8 cellular contexts compared by ENCODE assay signal in genomic region chr22:50293441-50294318, GRCh38. TPM values are rescaled to one million over a fixed set of nuclear protein-coding genes. Genes with fewer than 3 reads are reported as not detected.
DNase-seq lines count a peak whose midpoint lies in the region; ATAC-seq, FAIRE-seq and TF ChIP-seq lines count a peak whose summit lies in the region.

No MANE protein-coding gene starts in this region.

- H2AFZ ChIP-seq in GM12878 (ENCODE audit: control insufficient read depth, low read depth, low read length) = no peak overlapping the region

- H3K4me1 Mint-ChIP-seq in activated CD4-positive, alpha-beta memory T cell treated with anti-CD3 and anti-CD28 coated beads, Interleukin-2, amount 10 ng/mL, durations not matched to agents 7 days and 5 days = peaks cover 10% of the 10 kb centered on the region
- H3K4me1 Mint-ChIP-seq in activated CD4-positive, alpha-beta memory T cell treated with anti-CD3 and anti-CD28 coated beads for 36 hours (ENCODE audit: low read depth) = peaks cover 3% of the 10 kb centered on the region
- H3K4me1 Mint-ChIP-seq in stimulated activated naive CD8-positive, alpha-beta T cell treated with anti-CD3 and anti-CD28 coated beads, Interleukin-15, Interleukin-2, amounts not matched to agents 100 ng/mL and 50 ng/mL, for 24 hours (ENCODE audit: low read depth) = peaks cover 18% of the 10 kb centered on the region

- peak overlapping the region; percentile 40 for H3K4me2 ChIP-seq in GM12878 (ENCODE audit: control insufficient read depth, insufficient read depth)

- H3K9me3 ChIP-seq in GM12878 (replicated peaks; ENCODE audit: control insufficient read depth, insufficient read depth, low read length) = no peaks in the 10 kb centered on the region

- SMC1A ChIA-PET in GM12878 (lab: Charles Lee; ENCODE audit: uncharacterized antibody, unreplicated experiment) = interaction anchor here (2.9 kb wide), 1 partner anchor 11 kb away, joined by 21 read pairs; no protein-coding TSS in a partner anchor

- peaks cover 58% of the 10 kb centered on the region for H3K79me2 ChIP-seq in GM12878 (ENCODE audit: control insufficient read depth, insufficient read depth, low read length)

- no peak overlapping the region for H3K27ac Mint-ChIP-seq in activated CD4-positive, alpha-beta memory T cell treated with anti-CD3 and anti-CD28 coated beads, Interleukin-2, amount 10 ng/mL, durations not matched to agents 7 days and 5 days
- H3K27ac Mint-ChIP-seq in activated CD4-positive, alpha-beta memory T cell treated with anti-CD3 and anti-CD28 coated beads for 36 hours = no peak overlapping the region
- peak overlapping the region; percentile 21 for H3K27ac Mint-ChIP-seq in stimulated activated naive CD8-positive, alpha-beta T cell treated with anti-CD3 and anti-CD28 coated beads, Interleukin-15, Interleukin-2, amounts not matched to agents 100 ng/mL and 50 ng/mL, for 24 hours

- WGBS in GM12878 (ENCODE audit: insufficient coverage, insufficient replicate concordance, low lambda C conversion rate, missing lambda C conversion rate) = 31% methylated on average over 18 of the region's 42 CpGs

- peak overlapping the region; percentile 70; the same call in 1 of the 2 replicates for H3K27ac ChIP-seq in GM12878 (ENCODE audit: control insufficient read depth, insufficient read depth)

- H3K9ac ChIP-seq in GM12878 (ENCODE audit: control insufficient read depth, insufficient read depth, low read length) = peak overlapping the region; percentile 34; the same call in 1 of the 2 replicates

- RAD21 ChIA-PET in GM12878 (lab: Charles Lee; ENCODE audit: unreplicated experiment) = interaction anchor here (1.4 to 2.8 kb wide), 3 partner anchors 9 to 17 kb away, joined by 4 to 10 read pairs (median 5); no protein-coding TSS in a partner anchor

- H3K36me3 ChIP-seq in GM12878 (ENCODE audit: control insufficient read depth in 2 of 2, insufficient read depth in 2 of 2, low read length in 1 of 2) = peaks cover 10 to 29% of the 10 kb centered on the region in 2 experiments; a peak in 3 of 4 replicates

- H3K4me3 Mint-ChIP-seq in activated CD4-positive, alpha-beta memory T cell treated with anti-CD3 and anti-CD28 coated beads, Interleukin-2, amount 10 ng/mL, durations not matched to agents 7 days and 5 days = peak overlapping the region; percentile 24
- no peak overlapping the region for H3K4me3 Mint-ChIP-seq in activated CD4-positive, alpha-beta memory T cell treated with anti-CD3 and anti-CD28 coated beads for 36 hours
- H3K4me3 Mint-ChIP-seq in stimulated activated naive CD8-positive, alpha-beta T cell treated with anti-CD3 and anti-CD28 coated beads, Interleukin-15, Interleukin-2, amounts not matched to agents 100 ng/mL and 50 ng/mL, for 24 hours = peak overlapping the region; percentile 60

- in situ Hi-C loops in GM12878 (cut with MboI) = no loop called here

- FAIRE-seq in GM12878 (lab: Jason Lieb, UNC) = no peak

- no TSS peak for BruUV-seq in GM12878 (replicated peaks; lab: Mats Ljungman, UMichigan)

- TF ChIP-seq RAD21 in GM12878 (IDR thresholded peaks at IDR 0.05; ENCODE audit: insufficient read depth, low read depth, low read length) = no peak

- CTCF ChIA-PET in activated CD4-positive, alpha-beta memory T cell treated with anti-CD3 and anti-CD28 coated beads, Interleukin-2, amount 10 ng/mL, durations not matched to agents 7 days and 5 days (lab: Charles Lee) = interaction anchor here (1.5 kb wide), 1 partner anchor 11 kb away, joined by 3 read pairs; no protein-coding TSS in a partner anchor
- CTCF ChIA-PET in activated CD4-positive, alpha-beta memory T cell treated with anti-CD3 and anti-CD28 coated beads for 36 hours (lab: Charles Lee) = interaction anchor here (0.9 to 1.0 kb wide), 2 partner anchors 17 to 55 kb away, joined by 3 to 5 read pairs; no protein-coding TSS in a partner anchor
- CTCF ChIA-PET in GM12878 (lab: Yijun Ruan, JAX) = interaction anchor here (0.6 to 2.5 kb wide), 7 partner anchors 9 to 176 kb away, joined by 3 to 12 read pairs (median 4); no protein-coding TSS in a partner anchor

- no peak for DNase-seq in activated CD4-positive, alpha-beta memory T cell treated with anti-CD3 and anti-CD28 coated beads, Interleukin-2, amount 10 ng/mL, durations not matched to agents 7 days and 5 days
- DNase-seq in activated CD4-positive, alpha-beta memory T cell treated with anti-CD3 and anti-CD28 coated beads for 36 hours = no peak
- DNase-seq in GM12878 (ENCODE audit: low read depth, low spot score) (no peak), iris pigment epithelial cell (ENCODE audit: low read depth) (peak; percentile 69), GOT3 (lab: John Stamatoyannopoulos, UW) (no peak)

- H3K9me3 Mint-ChIP-seq in activated CD4-positive, alpha-beta memory T cell treated with anti-CD3 and anti-CD28 coated beads, Interleukin-2, amount 10 ng/mL, durations not matched to agents 7 days and 5 days = no peaks in the 10 kb centered on the region
- no peaks in the 10 kb centered on the region for H3K9me3 Mint-ChIP-seq in activated CD4-positive, alpha-beta memory T cell treated with anti-CD3 and anti-CD28 coated beads for 36 hours
- H3K9me3 Mint-ChIP-seq in stimulated activated naive CD8-positive, alpha-beta T cell treated with anti-CD3 and anti-CD28 coated beads, Interleukin-15, Interleukin-2, amounts not matched to agents 100 ng/mL and 50 ng/mL, for 24 hours = no peaks in the 10 kb centered on the region

- H3K27me3 Mint-ChIP-seq in activated CD4-positive, alpha-beta memory T cell treated with anti-CD3 and anti-CD28 coated beads, Interleukin-2, amount 10 ng/mL, durations not matched to agents 7 days and 5 days = peaks cover 9% of the 10 kb centered on the region
- peaks cover 19% of the 10 kb centered on the region for H3K27me3 Mint-ChIP-seq in activated CD4-positive, alpha-beta memory T cell treated with anti-CD3 and anti-CD28 coated beads for 36 hours
- peaks cover 9% of the 10 kb centered on the region for H3K27me3 Mint-ChIP-seq in stimulated activated naive CD8-positive, alpha-beta T cell treated with anti-CD3 and anti-CD28 coated beads, Interleukin-15, Interleukin-2, amounts not matched to agents 100 ng/mL and 50 ng/mL, for 24 hours

- POLR2A ChIA-PET in activated CD4-positive, alpha-beta memory T cell treated with anti-CD3 and anti-CD28 coated beads, Interleukin-2, amount 10 ng/mL, durations not matched to agents 7 days and 5 days (lab: Charles Lee) = interaction anchor here (0.8 to 1.5 kb wide), 5 partner anchors 12 to 48 kb away, joined by 3 to 4 read pairs (median 3); no protein-coding TSS in a partner anchor
- POLR2A ChIA-PET in activated CD4-positive, alpha-beta memory T cell treated with anti-CD3 and anti-CD28 coated beads for 36 hours (lab: Charles Lee) = no interaction called here
- POLR2A ChIA-PET in GM12878 (lab: Charles Lee) = interaction anchor here (0.9 to 3.7 kb wide), 4 partner anchors 8 to 33 kb away, joined by 3 to 22 read pairs (median 3); partner anchors contain the start of gene DENND6B

- TF ChIP-seq CTCF in GM12878 (IDR thresholded peaks at IDR 0.05 in 2 of 3, conservative IDR thresholded peaks at IDR 0.05 in 1 of 3; ENCODE audit: control insufficient read depth in 2 of 3, extremely low read depth in 1 of 3, insufficient read depth in 1 of 3, low read depth in 3 of 3, low read length in 3 of 3) = no peak

- intact Hi-C loops in activated CD4-positive, alpha-beta memory T cell treated with anti-CD3 and anti-CD28 coated beads for 36 hours (cut with micrococcal nuclease) = no loop called here
- intact Hi-C loops in GM12878 (cut with micrococcal nuclease; ENCODE audit: unreplicated experiment) = no loop called here

- no peaks in the 10 kb centered on the region for H3K36me3 Mint-ChIP-seq in activated CD4-positive, alpha-beta memory T cell treated with anti-CD3 and anti-CD28 coated beads, Interleukin-2, amount 10 ng/mL, durations not matched to agents 7 days and 5 days (ENCODE audit: low read depth)
- no peaks in the 10 kb centered on the region for H3K36me3 Mint-ChIP-seq in activated CD4-positive, alpha-beta memory T cell treated with anti-CD3 and anti-CD28 coated beads for 36 hours
- H3K36me3 Mint-ChIP-seq in stimulated activated naive CD8-positive, alpha-beta T cell treated with anti-CD3 and anti-CD28 coated beads, Interleukin-15, Interleukin-2, amounts not matched to agents 100 ng/mL and 50 ng/mL, for 24 hours (ENCODE audit: low read depth) = no peaks in the 10 kb centered on the region

- ATAC-seq in GM12878 (peak; percentile 33), GM19463 (IDR thresholded peaks at IDR 0.05; ENCODE audit: unreplicated experiment) (no peak), GM21737 (IDR thresholded peaks at IDR 0.05; ENCODE audit: unreplicated experiment) (no peak)

- no peaks in the 10 kb centered on the region; the same call in none of the 2 replicates for H4K20me1 ChIP-seq in GM12878 (ENCODE audit: control insufficient read depth, insufficient read depth)

- peak overlapping the region; percentile 19; the same call in 1 of the 2 replicates for H3K4me3 ChIP-seq in GM12878

- no peaks in the 10 kb centered on the region for H3K27me3 ChIP-seq in GM12878 (replicated peaks in 1 of 2; ENCODE audit: control insufficient read depth in 2 of 2, insufficient read depth in 2 of 2, low read length in 1 of 2)

- no peak for TF ChIP-seq EP300 in GM12878 (IDR thresholded peaks at IDR 0.05; ENCODE audit: borderline replicate concordance in 1 of 2, control insufficient read depth in 1 of 2, low read depth in 2 of 2, low read length in 2 of 2)

- peak; percentile 32; the same call in 1 of the 2 replicates for TF ChIP-seq POLR2A in GM12878 (IDR thresholded peaks at IDR 0.05; ENCODE audit: low read depth, low read length)

- peaks cover 27% of the 10 kb centered on the region for H3K4me1 ChIP-seq in GM12878 (ENCODE audit: control insufficient read depth, insufficient read depth, low read length)

RNA-seq across cellular contexts. Expression of gene PLXNB2, which starts 13.8 kb away (rescaled TPM):
- total RNA-seq in activated CD4-positive, alpha-beta memory T cell treated with anti-CD3 and anti-CD28 coated beads, Interleukin-2, amount 10 ng/mL, durations not matched to agents 7 days and 5 days = 10 to 100 TPM; 21.5 to 23.5 TPM
- 1 to 10 TPM; 6.3 to 8.3 TPM for total RNA-seq in activated CD4-positive, alpha-beta memory T cell treated with anti-CD3 and anti-CD28 coated beads for 36 hours
- 180 and 204 TPM in 2 replicates for total RNA-seq in GM12878 (2013; cell fraction: nucleolus; rRNA removed)
- total RNA-seq in GM12878 (2014; rRNA removed) (32.6 and 42.0 TPM in 2 replicates), GM12878 (2014; rRNA removed; fragmentation: Illumina TruSeq; extraction: Trizol) (19.8 and 21.8 TPM in 2 replicates), GM12878 (2021) (133 and 134 TPM in 2 replicates)
- 25.4 TPM for polyA plus RNA-seq in GM12878 (2011; ENCODE audit: low read depth)
- polyA plus RNA-seq in GM12878 (2011; rRNA removed) (19.9 and 41.8 TPM in 2 replicates), GM12878 (2014; fragmentation: Illumina TruSeq; extraction: Trizol) (6.3 and 23.5 TPM in 2 replicates), GM12878 (2014; fragmentation: Nextera tagmentation; extraction: Ambion mirVana) (1 to 10 TPM in 1 of 2 experiments, under 1 TPM in 1; 0.68 to 4.5 TPM), GM12878 (2014; rRNA removed) (65.4 and 84.9 TPM in 2 replicates), GM12878 (2016; fragmentation: Nextera tagmentation; extraction: Ambion mirVana) (10 to 100 TPM; 69.3 to 80.0 TPM)
- polyA plus RNA-seq in GM12878 (2011; cell fraction: cytosol; rRNA removed) = 57.3 and 73.0 TPM in 2 replicates
- polyA plus RNA-seq in GM12878 (2011; cell fraction: nucleus; rRNA removed) = 319 and 335 TPM in 2 replicates
- polyA plus RNA-seq in GM12878 (2012) = 53.9 and 72.5 TPM in 2 replicates
- polyA minus RNA-seq in GM12878 (2011; rRNA and poly(A)+ RNA removed) = 52.2 and 84.0 TPM in 2 replicates
- 54.8 and 57.2 TPM in 2 replicates for polyA minus RNA-seq in GM12878 (2011; cell fraction: cytosol; rRNA and poly(A)+ RNA removed)
- polyA minus RNA-seq in GM12878 (2011; cell fraction: nucleus; rRNA and poly(A)+ RNA removed) = 57.8 and 74.9 TPM in 2 replicates

RNA-seq across cellular contexts. Expression of gene MAPK11, which starts 23.5 kb away (rescaled TPM):
- 10 to 100 TPM; 13.4 to 14.2 TPM for total RNA-seq in activated CD4-positive, alpha-beta memory T cell treated with anti-CD3 and anti-CD28 coated beads, Interleukin-2, amount 10 ng/mL, durations not matched to agents 7 days and 5 days
- total RNA-seq in activated CD4-positive, alpha-beta memory T cell treated with anti-CD3 and anti-CD28 coated beads for 36 hours = 10 to 100 TPM; 23.1 to 24.6 TPM
- total RNA-seq in GM12878 (2013; cell fraction: nucleolus; rRNA removed) = 5.1 and 5.8 TPM in 2 replicates
- total RNA-seq in GM12878 (2014; rRNA removed) (9.4 and 10.0 TPM in 2 replicates), GM12878 (2014; rRNA removed; fragmentation: Illumina TruSeq; extraction: Trizol) (3.8 and 4.0 TPM in 2 replicates), GM12878 (2021) (10.8 and 12.8 TPM in 2 replicates)
- polyA plus RNA-seq in GM12878 (2011; ENCODE audit: low read depth) = 2.6 TPM
- polyA plus RNA-seq in GM12878 (2011; rRNA removed) (2.5 and 6.2 TPM in 2 replicates), GM12878 (2014; fragmentation: Illumina TruSeq; extraction: Trizol) (1.4 and 3.7 TPM in 2 replicates), GM12878 (2014; fragmentation: Nextera tagmentation; extraction: Ambion mirVana) (under 1 TPM; 0.05 to 0.16 TPM), GM12878 (2014; rRNA removed) (11.6 and 14.0 TPM in 2 replicates), GM12878 (2016; fragmentation: Nextera tagmentation; extraction: Ambion mirVana) (under 1 TPM; 0.44 to 0.58 TPM)
- polyA plus RNA-seq in GM12878 (2011; cell fraction: cytosol; rRNA removed) = 5.7 and 9.1 TPM in 2 replicates
- polyA plus RNA-seq in GM12878 (2011; cell fraction: nucleus; rRNA removed) = 33.9 and 40.9 TPM in 2 replicates
- polyA plus RNA-seq in GM12878 (2012) = 6.6 and 7.4 TPM in 2 replicates
- 3.4 and 6.0 TPM in 2 replicates for polyA minus RNA-seq in GM12878 (2011; rRNA and poly(A)+ RNA removed)
- 2.1 and 3.0 TPM in 2 replicates for polyA minus RNA-seq in GM12878 (2011; cell fraction: cytosol; rRNA and poly(A)+ RNA removed)
- 2.9 and 3.2 TPM in 2 replicates for polyA minus RNA-seq in GM12878 (2011; cell fraction: nucleus; rRNA and poly(A)+ RNA removed)

RNA-seq across cellular contexts. Expression of gene MAPK12, which starts 32.2 kb away (rescaled TPM):
- 1 to 10 TPM; 4.8 to 5.8 TPM for total RNA-seq in activated CD4-positive, alpha-beta memory T cell treated with anti-CD3 and anti-CD28 coated beads, Interleukin-2, amount 10 ng/mL, durations not matched to agents 7 days and 5 days
- 1 to 10 TPM; 9.1 to 9.7 TPM for total RNA-seq in activated CD4-positive, alpha-beta memory T cell treated with anti-CD3 and anti-CD28 coated beads for 36 hours
- 54.9 and 65.7 TPM in 2 replicates for total RNA-seq in GM12878 (2013; cell fraction: nucleolus; rRNA removed)
- total RNA-seq in GM12878 (2014; rRNA removed) (22.8 and 23.0 TPM in 2 replicates), GM12878 (2014; rRNA removed; fragmentation: Illumina TruSeq; extraction: Trizol) (14.5 and 16.5 TPM in 2 replicates), GM12878 (2021) (34.0 and 38.9 TPM in 2 replicates)
- 6.8 TPM for polyA plus RNA-seq in GM12878 (2011; ENCODE audit: low read depth)
- polyA plus RNA-seq in GM12878 (2011; rRNA removed) (7.5 and 16.1 TPM in 2 replicates), GM12878 (2014; fragmentation: Illumina TruSeq; extraction: Trizol) (3.6 and 16.1 TPM in 2 replicates), GM12878 (2014; fragmentation: Nextera tagmentation; extraction: Ambion mirVana) (1 to 10 TPM; 1.1 to 3.8 TPM), GM12878 (2014; rRNA removed) (32.0 and 33.2 TPM in 2 replicates), GM12878 (2016; fragmentation: Nextera tagmentation; extraction: Ambion mirVana) (10 to 100 TPM in 1 of 2 experiments, 1 to 10 TPM in 1; 9.5 to 17.1 TPM)
- 22.6 and 27.5 TPM in 2 replicates for polyA plus RNA-seq in GM12878 (2011; cell fraction: cytosol; rRNA removed)
- polyA plus RNA-seq in GM12878 (2011; cell fraction: nucleus; rRNA removed) = 130 and 145 TPM in 2 replicates
- 15.0 and 21.3 TPM in 2 replicates for polyA plus RNA-seq in GM12878 (2012)
- polyA minus RNA-seq in GM12878 (2011; rRNA and poly(A)+ RNA removed) = 12.6 and 18.3 TPM in 2 replicates
- 7.8 and 10.4 TPM in 2 replicates for polyA minus RNA-seq in GM12878 (2011; cell fraction: cytosol; rRNA and poly(A)+ RNA removed)
- 25.1 and 35.3 TPM in 2 replicates for polyA minus RNA-seq in GM12878 (2011; cell fraction: nucleus; rRNA and poly(A)+ RNA removed)

RNA-seq across cellular contexts. Expression of gene DENND6B, which starts 33.1 kb away (rescaled TPM):
- total RNA-seq in activated CD4-positive, alpha-beta memory T cell treated with anti-CD3 and anti-CD28 coated beads, Interleukin-2, amount 10 ng/mL, durations not matched to agents 7 days and 5 days = 1 to 10 TPM; 5.0 to 5.6 TPM
- 1 to 10 TPM; 3.5 to 3.6 TPM for total RNA-seq in activated CD4-positive, alpha-beta memory T cell treated with anti-CD3 and anti-CD28 coated beads for 36 hours
- total RNA-seq in GM12878 (2013; cell fraction: nucleolus; rRNA removed) = 8.0 and 8.7 TPM in 2 replicates
- 8.3 and 9.1 TPM in 2 replicates for total RNA-seq in GM12878 (2014; rRNA removed)
- 3.2 and 3.6 TPM in 2 replicates for total RNA-seq in GM12878 (2014; rRNA removed; fragmentation: Illumina TruSeq; extraction: Trizol)
- 11.2 TPM in 2 replicates for total RNA-seq in GM12878 (2021)
- 4.0 TPM for polyA plus RNA-seq in GM12878 (2011; ENCODE audit: low read depth)
- 1.6 and 2.9 TPM in 2 replicates for polyA plus RNA-seq in GM12878 (2011; rRNA removed)
- 5.7 and 6.5 TPM in 2 replicates for polyA plus RNA-seq in GM12878 (2011; cell fraction: cytosol; rRNA removed)
- polyA plus RNA-seq in GM12878 (2011; cell fraction: nucleus; rRNA removed) = 19.6 and 20.1 TPM in 2 replicates
- polyA plus RNA-seq in GM12878 (2012) = 15.7 and 17.4 TPM in 2 replicates
- polyA plus RNA-seq in GM12878 (2014; fragmentation: Illumina TruSeq; extraction: Trizol) = 0.73 and 3.1 TPM in 2 replicates
- polyA plus RNA-seq in GM12878 (2014; fragmentation: Nextera tagmentation; extraction: Ambion mirVana) = 1 to 10 TPM in 1 of 2 experiments, under 1 TPM in 1; 0.72 to 2.3 TPM
- polyA plus RNA-seq in GM12878 (2014; rRNA removed) = 11.3 and 13.0 TPM in 2 replicates
- polyA plus RNA-seq in GM12878 (2016; fragmentation: Nextera tagmentation; extraction: Ambion mirVana) = 10 to 100 TPM in 1 of 2 experiments, 1 to 10 TPM in 1; 8.9 to 10.3 TPM
- polyA minus RNA-seq in GM12878 (2011; rRNA and poly(A)+ RNA removed) = 1.8 and 5.0 TPM in 2 replicates
- polyA minus RNA-seq in GM12878 (2011; cell fraction: cytosol; rRNA and poly(A)+ RNA removed) = 2.1 TPM in 2 replicates
- polyA minus RNA-seq in GM12878 (2011; cell fraction: nucleus; rRNA and poly(A)+ RNA removed) = 4.0 and 5.3 TPM in 2 replicates

RNA-seq across cellular contexts. Expression of gene HDAC10, which starts 42.6 kb away (rescaled TPM):
- 10 to 100 TPM; 83.7 to 90.0 TPM for total RNA-seq in activated CD4-positive, alpha-beta memory T cell treated with anti-CD3 and anti-CD28 coated beads, Interleukin-2, amount 10 ng/mL, durations not matched to agents 7 days and 5 days
- 10 to 100 TPM; 46.1 to 47.6 TPM for total RNA-seq in activated CD4-positive, alpha-beta memory T cell treated with anti-CD3 and anti-CD28 coated beads for 36 hours
- 111 and 138 TPM in 2 replicates for total RNA-seq in GM12878 (2013; cell fraction: nucleolus; rRNA removed)
- total RNA-seq in GM12878 (2014; rRNA removed) = 13.8 and 20.5 TPM in 2 replicates
- 3.9 and 5.1 TPM in 2 replicates for total RNA-seq in GM12878 (2014; rRNA removed; fragmentation: Illumina TruSeq; extraction: Trizol)
- total RNA-seq in GM12878 (2021) = 42.4 and 48.6 TPM in 2 replicates
- 19.5 TPM for polyA plus RNA-seq in GM12878 (2011; ENCODE audit: low read depth)
- polyA plus RNA-seq in GM12878 (2011; rRNA removed) = 4.4 and 7.9 TPM in 2 replicates
- 6.1 and 11.1 TPM in 2 replicates for polyA plus RNA-seq in GM12878 (2011; cell fraction: cytosol; rRNA removed)
- 298 and 323 TPM in 2 replicates for polyA plus RNA-seq in GM12878 (2011; cell fraction: nucleus; rRNA removed)
- 62.3 and 69.8 TPM in 2 replicates for polyA plus RNA-seq in GM12878 (2012)
- polyA plus RNA-seq in GM12878 (2014; fragmentation: Illumina TruSeq; extraction: Trizol) = 1.2 and 4.3 TPM in 2 replicates
- polyA plus RNA-seq in GM12878 (2014; fragmentation: Nextera tagmentation; extraction: Ambion mirVana) = under 1 TPM; 0.26 to 0.51 TPM
- polyA plus RNA-seq in GM12878 (2014; rRNA removed) = 42.3 and 51.7 TPM in 2 replicates
- polyA plus RNA-seq in GM12878 (2016; fragmentation: Nextera tagmentation; extraction: Ambion mirVana) = 1 to 10 TPM; 4.5 to 5.0 TPM
- polyA minus RNA-seq in GM12878 (2011; rRNA and poly(A)+ RNA removed) = 9.3 and 15.4 TPM in 2 replicates
- polyA minus RNA-seq in GM12878 (2011; cell fraction: cytosol; rRNA and poly(A)+ RNA removed) = 11.4 and 11.5 TPM in 2 replicates
- 51.5 and 73.5 TPM in 2 replicates for polyA minus RNA-seq in GM12878 (2011; cell fraction: nucleus; rRNA and poly(A)+ RNA removed)
